Comparison of ENCODE assay signal across 6 cellular contexts in the genomic region with DNA sequence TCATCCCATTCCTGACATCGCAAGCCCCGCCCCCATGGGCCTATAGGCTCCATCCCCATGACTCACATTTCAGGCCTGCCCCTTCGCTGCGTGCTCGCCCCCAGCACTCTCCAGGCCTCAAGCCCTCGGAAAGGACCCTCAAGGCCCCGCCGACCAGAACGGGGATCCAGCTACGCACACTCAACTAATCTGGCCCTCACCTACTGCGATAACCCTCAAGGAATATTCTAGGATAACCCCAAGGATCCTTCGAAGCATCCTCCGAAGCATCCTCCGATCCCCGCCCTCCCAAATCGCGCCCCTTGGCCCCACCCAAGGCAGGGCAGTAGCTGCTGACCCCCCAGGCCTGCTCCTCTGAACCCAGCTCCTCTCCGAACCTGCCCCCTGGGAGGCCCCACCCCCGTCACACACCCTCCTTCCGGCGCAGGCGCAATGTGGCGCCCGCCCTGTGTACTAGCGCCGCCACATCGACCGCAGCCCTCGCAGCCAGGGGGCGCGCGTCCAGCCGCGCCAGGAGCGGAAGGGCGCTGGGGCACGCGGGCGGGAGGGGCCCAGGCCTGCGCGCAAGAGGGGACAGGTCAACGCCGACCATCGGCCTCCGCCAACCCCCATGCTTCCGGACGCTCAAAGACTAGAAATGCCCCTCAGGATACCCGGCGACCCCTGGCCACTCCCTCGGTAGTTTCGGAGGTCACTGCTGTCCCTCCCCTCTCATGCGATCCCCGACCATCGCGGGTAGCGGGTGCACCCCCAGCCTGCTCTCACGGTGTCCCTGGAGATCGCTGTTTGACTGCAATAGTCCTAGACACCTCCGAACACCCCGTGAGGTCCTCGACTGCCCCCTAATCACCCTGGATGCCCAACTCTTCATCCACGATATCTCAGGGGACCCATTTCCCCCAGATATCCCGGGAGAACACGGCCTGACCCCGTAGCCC. TPM values are rescaled to one million over a fixed set of nuclear protein-coding genes. Genes with fewer than 3 reads are reported as not detected.
DNase-seq lines count a peak whose midpoint lies in the region; ATAC-seq, FAIRE-seq and TF ChIP-seq lines count a peak whose summit lies in the region.

No MANE protein-coding gene starts in this region.

- no peak for FAIRE-seq in D721Med (lab: Jason Lieb, UNC)

- ATAC-seq in HG02588 (IDR thresholded peaks at IDR 0.05; ENCODE audit: unreplicated experiment) (peak; percentile 92), Right ventricle myocardium superior (ENCODE audit: poor library complexity) (peak; percentile 96)

- intact Hi-C loops in Right ventricle myocardium superior (cut with DNase I), result no loop called here

- peak; percentile 26 for TF ChIP-seq CTCF in D721Med (IDR thresholded peaks at IDR 0.05; ENCODE audit: insufficient read depth, missing control alignments)

- DNase-seq in D721Med (ENCODE audit: insufficient read length, low spot score), result peak; percentile 59
- peak; percentile 96 for DNase-seq in NCI-H2227 (lab: John Stamatoyannopoulos, UW; ENCODE audit: unreplicated experiment)
- peak; percentile 74 for DNase-seq in activated T-cell treated with anti-CD3 and anti-CD28 coated beads for 24 hours (ENCODE audit: low read depth)
- DNase-seq in Right ventricle myocardium superior, result peak; percentile 95
- DNase-seq in stimulated activated CD4-positive, alpha-beta T cell treated with anti-CD3 and anti-CD28 coated beads, Interleukin-15, amount 100 ng/mL, for 1 hour (ENCODE audit: low read depth in 1 of 2, low spot score in 1 of 2), result peak; percentile 69 to 77

RNA-seq across cellular contexts. Expression of gene MAGIX, which starts 6.4 kb away (rescaled TPM):
- total RNA-seq in Right ventricle myocardium superior, result 5.3 TPM

RNA-seq across cellular contexts. Expression of gene PLP2, which starts 15.5 kb away (rescaled TPM):
- 50.1 TPM for total RNA-seq in Right ventricle myocardium superior

RNA-seq across cellular contexts. Expression of gene PRICKLE3, which starts 30.0 kb away (rescaled TPM):
- total RNA-seq in Right ventricle myocardium superior, result 12.7 TPM

RNA-seq across cellular contexts. Expression of gene GPKOW, which starts 32.6 kb away (rescaled TPM):
- 17.8 TPM for total RNA-seq in Right ventricle myocardium superior

RNA-seq across cellular contexts. Expression of gene SYP, which starts 43.8 kb away (rescaled TPM):
- 1.6 TPM for total RNA-seq in Right ventricle myocardium superior

Comparison
In these comparisons a context has a peak if more than half of its experiments do, and no peak if none do; other contexts are left out.
1. Peak in every context shown above with its lines: DNase-seq and ATAC-seq.